In genomic region chr7:131363719-131364118, GRCh38 we compare ENCODE assay signal across 26 cellular contexts. TPM values are rescaled to one million over a fixed set of nuclear protein-coding genes. Genes with fewer than 3 reads are reported as not detected.
A peak's percentile ranks its signal among the peaks of the same experiment; 100 is the strongest.
DNase-seq lines count a peak whose midpoint lies in the region; ATAC-seq, FAIRE-seq and TF ChIP-seq lines count a peak whose summit lies in the region.
"Had no signal": no experiment of that assay in that cellular context is flagged by ENCODE, and none has a peak within 500 bp of the region (broad histone marks: within the 10 kb centered on the region; RNA-seq: fewer than 3 reads in every experiment).

No MANE protein-coding gene starts in this region.

- H3K4me1 Mint-ChIP-seq in GM23338, result peaks cover 68% of the 10 kb centered on the region

- DNase-seq in A549 (ENCODE audit: low read depth in 1 of 2, low spot score in 1 of 2) (no peak), GM23338 (ENCODE audit: low spot score) (no peak), NCI-H146 treated with DMSO at 0.1 percent for 48 hours (lab: John Stamatoyannopoulos, UW; ENCODE audit: unreplicated experiment) (peak; percentile 10), fibroblast of villous mesenchyme (ENCODE audit: low read depth) (peak; percentile 44), AG08396 (ENCODE audit: low spot score) (no peak), stomach (no peak)
- DNase-seq: ACHN; activated CD4-positive, alpha-beta T cell treated with anti-CD3 and anti-CD28 coated beads for 4 hours; activated CD8-positive, alpha-beta memory T cell treated with anti-CD3 and anti-CD28 coated beads for 24 hours; activated effector memory CD4-positive, alpha-beta T cell treated with Interleukin-2 at 50 U/mL for 16 hours; activated naive CD8-positive, alpha-beta T cell treated with anti-CD3 and anti-CD28 coated beads, Interleukin-2, amount 10 ng/mL, durations not matched to agents 7 days and 5 days; activated T-cell treated with anti-CD3 and anti-CD28 coated beads for 4 hours; aorta; colonic mucosa; effector memory CD4-positive, alpha-beta T cell; erythroblast; naive thymus-derived CD8-positive, alpha-beta T cell; NCI-H1436 treated with DMSO at 0.1 percent for 48 hours; NCI-H82; occipital lobe; stimulated activated CD4-positive, alpha-beta T cell treated with anti-CD3 and anti-CD28 coated beads, Interleukin-4, amount 100 ng/mL, for 24 hours; substantia nigra; SW 1271 had no signal

- H3K79me2 ChIP-seq in GM23338 (replicated peaks; ENCODE audit: insufficient read depth), result peaks cover 100% of the 10 kb centered on the region

- H3K27me3 ChIP-seq in GM23338 (ENCODE audit: insufficient read depth) (no peaks in the 10 kb centered on the region), stomach (no peaks in the 10 kb centered on the region)
- H3K27me3 ChIP-seq: cardiac muscle cell, colonic mucosa had no signal

- peak in 1 of 2 experiments; percentile 73; a peak in 3 of 6 replicates for ATAC-seq in A549
- ATAC-seq in GM23338, result no peak
- no peak for ATAC-seq in GM19328 (IDR thresholded peaks at IDR 0.05; ENCODE audit: unreplicated experiment)
- ATAC-seq in HG02852 (IDR thresholded peaks at IDR 0.05; ENCODE audit: unreplicated experiment), result no peak
- ATAC-seq: naive thymus-derived CD8-positive, alpha-beta T cell had no signal

- FAIRE-seq in A549 (lab: Jason Lieb, UNC), result no peak

- no peak for TF ChIP-seq RAD21 in A549 (conservative IDR thresholded peaks at IDR 0.05 in 1 of 2, IDR thresholded peaks at IDR 0.05 in 1 of 2)

- H3K36me3 Mint-ChIP-seq in GM23338 (ENCODE audit: low read depth), result no peaks in the 10 kb centered on the region
- H3K36me3 Mint-ChIP-seq: naive thymus-derived CD8-positive, alpha-beta T cell had no signal

- H3K27ac ChIP-seq in A549, result no peak overlapping the region
- peak overlapping the region; percentile 29; the same call in 1 of the 2 replicates for H3K27ac ChIP-seq in GM23338 (ENCODE audit: low read depth)
- no peak overlapping the region for H3K27ac ChIP-seq in stomach
- H3K27ac ChIP-seq: cardiac muscle cell, colonic mucosa had no signal

- H3K4me3 Mint-ChIP-seq in GM23338, result no peak overlapping the region
- H3K4me3 Mint-ChIP-seq: activated naive CD8-positive, alpha-beta T cell treated with anti-CD3 and anti-CD28 coated beads, Interleukin-2, amount 10 ng/mL, durations not matched to agents 7 days and 5 days had no signal

- H3K4me1 ChIP-seq in A549 (peaks cover 39% of the 10 kb centered on the region), GM23338 (ENCODE audit: insufficient read depth) (peaks cover 73% of the 10 kb centered on the region), stomach (peaks cover 9 to 91% (median 56%) of the 10 kb centered on the region in 4 donors)
- H3K4me1 ChIP-seq: colonic mucosa had no signal

- H3K9me3 Mint-ChIP-seq in GM23338, result no peaks in the 10 kb centered on the region

- 24% methylated on average over 2 of the region's 2 CpGs for WGBS in A549 (ENCODE audit: missing lambda C conversion rate)
- WGBS in stomach, 5 donors, result 21 to 42% (median 27%) methylated on average over 2 of the region's 2 CpGs

- no peaks in the 10 kb centered on the region for H3K9me3 ChIP-seq in A549
- no peaks in the 10 kb centered on the region for H3K9me3 ChIP-seq in stomach
- H3K9me3 ChIP-seq: colonic mucosa had no signal

- H3K27ac Mint-ChIP-seq in GM23338, result peak overlapping the region; percentile 61; the same call in 1 of the 2 replicates
- H3K27ac Mint-ChIP-seq: activated naive CD8-positive, alpha-beta T cell treated with anti-CD3 and anti-CD28 coated beads, Interleukin-2, amount 10 ng/mL, durations not matched to agents 7 days and 5 days; naive thymus-derived CD8-positive, alpha-beta T cell had no signal

- TF ChIP-seq CTCF in A549 (IDR thresholded peaks at IDR 0.05), result no peak
- TF ChIP-seq CTCF in GM23338 (conservative IDR thresholded peaks at IDR 0.05; ENCODE audit: low read depth in 2 of 2), result no peak
- no peak for TF ChIP-seq CTCF in fibroblast of villous mesenchyme (IDR thresholded peaks at IDR 0.05; ENCODE audit: insufficient read depth, low read depth, low read length)
- TF ChIP-seq CTCF in stomach (IDR thresholded peaks at IDR 0.05), result no peak

- H3K4me3 ChIP-seq in A549, result no peak overlapping the region
- H3K4me3 ChIP-seq in GM23338, result no peak overlapping the region
- no peak overlapping the region for H3K4me3 ChIP-seq in fibroblast of villous mesenchyme (ENCODE audit: low read depth, low read length)
- H3K4me3 ChIP-seq in stomach, result no peak overlapping the region
- H3K4me3 ChIP-seq: cardiac muscle cell, colonic mucosa had no signal

- TF ChIP-seq POLR2A in A549 (IDR thresholded peaks at IDR 0.05; ENCODE audit: low read length), result no peak
- no peak for TF ChIP-seq POLR2A in stomach (IDR thresholded peaks at IDR 0.05)

- TF ChIP-seq EP300 in A549 (IDR thresholded peaks at IDR 0.05) (no peak), stomach (IDR thresholded peaks at IDR 0.05) (no peak)

- peaks cover 3% of the 10 kb centered on the region for H3K27me3 Mint-ChIP-seq in GM23338 (ENCODE audit: insufficient read depth, low read depth, poor library complexity)
- H3K27me3 Mint-ChIP-seq: activated naive CD8-positive, alpha-beta T cell treated with anti-CD3 and anti-CD28 coated beads, Interleukin-2, amount 10 ng/mL, durations not matched to agents 7 days and 5 days; naive thymus-derived CD8-positive, alpha-beta T cell had no signal

- no peak overlapping the region for H2AFZ ChIP-seq in GM23338

- intact Hi-C loops in stomach (cut with DNase I; ENCODE audit: low total_unique reads), result no loop called here

- POLR2A ChIA-PET in A549 (lab: Yijun Ruan, JAX), result no interaction called here

- CTCF ChIA-PET in A549 (lab: Yijun Ruan, JAX), result no interaction called here

- H3K4me2 ChIP-seq in A549 (peak overlapping the region; percentile 41), GM23338 (peak overlapping the region; percentile 31; the same call in 1 of the 2 replicates)

- no peaks in the 10 kb centered on the region for H3K36me3 ChIP-seq in GM23338 (ENCODE audit: insufficient read depth)
- no peaks in the 10 kb centered on the region for H3K36me3 ChIP-seq in stomach
- H3K36me3 ChIP-seq: cardiac muscle cell, colonic mucosa had no signal

- H4K20me1 ChIP-seq in GM23338 (replicated peaks; ENCODE audit: insufficient read depth), result peaks cover 33% of the 10 kb centered on the region

- H3K9me2 ChIP-seq in GM23338 (ENCODE audit: insufficient read depth), result no peaks in the 10 kb centered on the region

- no peaks in the 10 kb centered on the region for H3F3A ChIP-seq in GM23338 (replicated peaks; ENCODE audit: low read depth)

TF ChIP-seq in A549, 52 proteins besides CTCF, POLR2A, EP300 and RAD21 (continues in another document):
- TF ChIP-seq CEBPB (IDR thresholded peaks at IDR 0.05) (no peak), HOXA7 (CRISPR knock-in tag; IDR thresholded peaks at IDR 0.05) (no peak), NPAS2 (CRISPR knock-in tag; IDR thresholded peaks at IDR 0.05; ENCODE audit: borderline replicate concordance) (no peak), FOXS1 (CRISPR knock-in tag; IDR thresholded peaks at IDR 0.05) (no peak), SMC3 (IDR thresholded peaks at IDR 0.05) (no peak), JUNB (IDR thresholded peaks at IDR 0.05) (no peak), JUN (IDR thresholded peaks at IDR 0.05) (no peak), CHD2 (IDR thresholded peaks at IDR 0.05; ENCODE audit: low read length, partially characterized antibody) (no peak), EHMT2 (IDR thresholded peaks at IDR 0.05; ENCODE audit: low read depth) (no peak), RNF2 (IDR thresholded peaks at IDR 0.05; ENCODE audit: borderline replicate concordance, low read depth) (no peak), RARB (CRISPR knock-in tag; IDR thresholded peaks at IDR 0.05) (no peak), EHF (CRISPR knock-in tag; IDR thresholded peaks at IDR 0.05) (no peak)

TF ChIP-seq in GM23338, 12 proteins besides CTCF, POLR2A, EP300 and RAD21 (continues in another document):
- TF ChIP-seq ZNF331 (CRISPR knock-in tag; IDR thresholded peaks at IDR 0.05; ENCODE audit: low read depth) (no peak), STAT1 (IDR thresholded peaks at IDR 0.05; ENCODE audit: unreplicated experiment) (no peak), ZNF114 (CRISPR knock-in tag; IDR thresholded peaks at IDR 0.05) (no peak), EZH2 (IDR thresholded peaks at IDR 0.05; ENCODE audit: low read depth, unreplicated experiment) (no peak)

RNA-seq across cellular contexts. Expression of gene MKLN1, which starts 36.0 kb away (rescaled TPM):
- 84.5 and 109 TPM in 2 replicates for polyA plus RNA-seq in A549 (2011; rRNA removed)
- polyA plus RNA-seq in A549 (2012; cell fraction: cytosol; rRNA removed), result 17.5 and 18.5 TPM in 2 replicates
- 10.8 and 17.1 TPM in 2 replicates for polyA plus RNA-seq in A549 (2012; cell fraction: nucleus; rRNA removed)
- polyA plus RNA-seq in A549 (2017; fragmentation: RNase III; extraction: RNeasy Plus Mini Kit Qiagen cat#74134 plus additional on column Dnase treatment), result 39.6 to 46.4 TPM (median 39.6 TPM) in 3 replicates
- 154 and 176 TPM in 2 replicates for polyA minus RNA-seq in A549 (2011; rRNA and poly(A)+ RNA removed)
- total RNA-seq in GM23338 (2014; rRNA removed; shearing (Covaris generic)), result 31.5 and 46.5 TPM in 2 replicates
- polyA plus RNA-seq in GM23338 (2016; fragmentation: Nextera tagmentation; extraction: Ambion mirVana), result 25.1 and 25.3 TPM in 2 replicates
- total RNA-seq in fibroblast of villous mesenchyme, result 44.1 and 72.5 TPM in 2 replicates
- total RNA-seq in stomach, result 100 to 1,000 TPM in 2 of 5 donors, 10 to 100 TPM in 3; 24.5 to 147 (median 43.3) TPM
- 10 to 100 TPM in 2 of 3 donors, 1 to 10 TPM in 1; 9.4 to 13.9 (median 11.5) TPM for polyA plus RNA-seq in stomach

Comparison
In these comparisons a context has a peak if more than half of its experiments do, and no peak if none do; other contexts are left out.
1. DNase-seq: peak in NCI-H146 treated with DMSO at 0.1 percent for 48 hours (single experiment) and fibroblast of villous mesenchyme (single experiment); none in A549 (0 of 2), GM23338 (single experiment), AG08396 (single experiment) and stomach (single experiment).